8 cellular contexts compared by ENCODE assay signal in genomic region chr11:68460741-68461283, GRCh38. TPM values are rescaled to one million over a fixed set of nuclear protein-coding genes. Genes with fewer than 3 reads are reported as not detected.
A peak's percentile ranks its signal among the peaks of the same experiment; 100 is the strongest.
DNase-seq lines count a peak whose midpoint lies in the region; ATAC-seq, FAIRE-seq and TF ChIP-seq lines count a peak whose summit lies in the region.

A gene with protein sequence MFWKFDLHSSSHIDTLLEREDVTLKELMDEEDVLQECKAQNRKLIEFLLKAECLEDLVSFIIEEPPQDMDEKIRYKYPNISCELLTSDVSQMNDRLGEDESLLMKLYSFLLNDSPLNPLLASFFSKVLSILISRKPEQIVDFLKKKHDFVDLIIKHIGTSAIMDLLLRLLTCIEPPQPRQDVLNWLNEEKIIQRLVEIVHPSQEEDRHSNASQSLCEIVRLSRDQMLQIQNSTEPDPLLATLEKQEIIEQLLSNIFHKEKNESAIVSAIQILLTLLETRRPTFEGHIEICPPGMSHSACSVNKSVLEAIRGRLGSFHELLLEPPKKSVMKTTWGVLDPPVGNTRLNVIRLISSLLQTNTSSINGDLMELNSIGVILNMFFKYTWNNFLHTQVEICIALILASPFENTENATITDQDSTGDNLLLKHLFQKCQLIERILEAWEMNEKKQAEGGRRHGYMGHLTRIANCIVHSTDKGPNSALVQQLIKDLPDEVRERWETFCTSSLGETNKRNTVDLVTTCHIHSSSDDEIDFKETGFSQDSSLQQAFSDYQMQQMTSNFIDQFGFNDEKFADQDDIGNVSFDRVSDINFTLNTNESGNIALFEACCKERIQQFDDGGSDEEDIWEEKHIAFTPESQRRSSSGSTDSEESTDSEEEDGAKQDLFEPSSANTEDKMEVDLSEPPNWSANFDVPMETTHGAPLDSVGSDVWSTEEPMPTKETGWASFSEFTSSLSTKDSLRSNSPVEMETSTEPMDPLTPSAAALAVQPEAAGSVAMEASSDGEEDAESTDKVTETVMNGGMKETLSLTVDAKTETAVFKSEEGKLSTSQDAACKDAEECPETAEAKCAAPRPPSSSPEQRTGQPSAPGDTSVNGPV (plus strand): TSS chr11:68460752. CDS start chr11:68537665, 76,913 bp downstream.

- peaks cover 1 to 2% of the 10 kb centered on the region in 2 donors for H3K27me3 Mint-ChIP-seq in CD8-positive, alpha-beta memory T cell
- H3K27me3 Mint-ChIP-seq in IgD-negative memory B cell = no peaks in the 10 kb centered on the region

- no peak for TF ChIP-seq EP300 in HepG2 (IDR thresholded peaks at IDR 0.05; ENCODE audit: low read depth in 2 of 2, low read length in 2 of 2)
- TF ChIP-seq EP300 in HepG2 (CRISPR knock-in tag; IDR thresholded peaks at IDR 0.05; ENCODE audit: borderline replicate concordance) = no peak

- no peak for FAIRE-seq in HepG2 (lab: Jason Lieb, UNC)

- in situ Hi-C loops in HepG2 (cut with HindIII; ENCODE audit: extremely low pct_ligation_motif_present, low pct_unique_long_range_greater_than_20kb) = no loop called here

- H3K36me3 Mint-ChIP-seq in CD8-positive, alpha-beta memory T cell = peaks cover 0 to 19% (median 0%) of the 10 kb centered on the region in 3 donors
- no peaks in the 10 kb centered on the region for H3K36me3 Mint-ChIP-seq in IgD-negative memory B cell

- TF ChIP-seq RAD21 in HepG2 (CRISPR knock-in tag; IDR thresholded peaks at IDR 0.05) = peak; percentile 51; the same call in 1 of the 2 replicates

- peak within 1 kb of the TSS; percentile 79 for H3K4me3 ChIP-seq in CD8-positive, alpha-beta memory T cell (ENCODE audit: low read length)
- H3K4me3 ChIP-seq in cardiac fibroblast (replicated peaks in 1 of 2; ENCODE audit: low read depth in 2 of 2, low read length in 2 of 2) (peak within 1 kb of the TSS; percentile 75 to 78), HepG2 (replicated peaks in 1 of 3; ENCODE audit: insufficient read depth in 1 of 3, low read depth in 2 of 3, low read length in 3 of 3) (peak within 1 kb of the TSS; percentile 83 to 95 (median 94))

- H3K9me3 Mint-ChIP-seq in CD8-positive, alpha-beta memory T cell = no peaks in the 10 kb centered on the region
- H3K9me3 Mint-ChIP-seq in IgD-negative memory B cell = no peaks in the 10 kb centered on the region

- H3K4me3 Mint-ChIP-seq in CD8-positive, alpha-beta memory T cell = peak within 1 kb of the TSS; percentile 95 to 99 (median 97)
- H3K4me3 Mint-ChIP-seq in IgD-negative memory B cell = peak within 1 kb of the TSS; percentile 95 to 99 (median 99)

- H3K79me2 ChIP-seq in HepG2 (ENCODE audit: insufficient read depth, low read length) = peaks cover 48% of the 10 kb centered on the region

- H4K20me1 ChIP-seq in HepG2 (ENCODE audit: insufficient read depth, low read length) = peaks cover 41% of the 10 kb centered on the region

- no TSS peak for BruUV-seq in HepG2 (replicated peaks; lab: Mats Ljungman, UMichigan)

- intact Hi-C loops in HepG2 (cut with micrococcal nuclease; ENCODE audit: unreplicated experiment) = no loop called here

- H3K4me1 Mint-ChIP-seq in CD8-positive, alpha-beta memory T cell = peaks cover 40 to 53% (median 48%) of the 10 kb centered on the region in 3 donors
- peaks cover 34 to 38% (median 37%) of the 10 kb centered on the region in 3 donors for H3K4me1 Mint-ChIP-seq in IgD-negative memory B cell

- POLR2A ChIA-PET in CD8-positive, alpha-beta memory T cell (lab: Charles Lee) = interaction anchor here (0.6 to 1.0 kb wide), 4 partner anchors 16 to 382 kb away, joined by 3 to 5 read pairs (median 3); no protein-coding TSS in a partner anchor
- POLR2A ChIA-PET in HepG2 (lab: Yijun Ruan, JAX) = interaction anchor here (0.7 to 1.7 kb wide), 10 partner anchors 7 to 244 kb away, joined by 3 to 10 read pairs (median 4); partner anchors contain the start of gene C11orf24

- H3K4me2 ChIP-seq in HepG2 (ENCODE audit: low read depth, low read length) = peak within 1 kb of the TSS; percentile 98

- peaks cover 41% of the 10 kb centered on the region for H3K4me1 ChIP-seq in CD8-positive, alpha-beta memory T cell (ENCODE audit: insufficient read depth, low read length)
- H3K4me1 ChIP-seq in HepG2 (ENCODE audit: insufficient read depth, low read length) = peaks cover 79% of the 10 kb centered on the region

- ATAC-seq in GM21447 (IDR thresholded peaks at IDR 0.05; ENCODE audit: unreplicated experiment) = peak; percentile 39
- no peak; the same call in 2 of the 3 replicates for ATAC-seq in HepG2

- H3K36me3 ChIP-seq in CD8-positive, alpha-beta memory T cell (ENCODE audit: insufficient read depth, low read length) = no peaks in the 10 kb centered on the region
- no peaks in the 10 kb centered on the region; a peak in 1 of 5 replicates for H3K36me3 ChIP-seq in HepG2 (replicated peaks in 1 of 2; ENCODE audit: control insufficient read depth in 1 of 2, insufficient read depth in 2 of 2, low read length in 2 of 2)

- TF ChIP-seq CTCF in cardiac fibroblast (IDR thresholded peaks at IDR 0.05; ENCODE audit: low read depth, low read length) (no peak), HepG2 (CRISPR knock-in tag; IDR thresholded peaks at IDR 0.05) (no peak; the same call in 1 of the 2 replicates)

- CTCF ChIA-PET in CD8-positive, alpha-beta memory T cell (lab: Charles Lee) = interaction anchor here (1.1 kb wide), 1 partner anchor 10 kb away, joined by 4 read pairs; no protein-coding TSS in a partner anchor
- CTCF ChIA-PET in HepG2 (lab: Yijun Ruan, JAX; ENCODE audit: low intra/inter-chr PET ratio, low total read pairs) = no interaction called here

- H3K27me3 ChIP-seq in CD8-positive, alpha-beta memory T cell (ENCODE audit: insufficient read depth, low read length, poor library complexity, severe bottlenecking) = no peaks in the 10 kb centered on the region
- H3K27me3 ChIP-seq in HepG2 (ENCODE audit: control insufficient read depth in 1 of 2, insufficient read depth in 2 of 2, low read length in 2 of 2) = no peaks in the 10 kb centered on the region; a peak in 1 of 5 replicates

- H3K9ac ChIP-seq in HepG2 (ENCODE audit: insufficient read depth, low read depth, low read length) = peak within 1 kb of the TSS; percentile 96

- no peaks in the 10 kb centered on the region for H3K9me3 ChIP-seq in CD8-positive, alpha-beta memory T cell (ENCODE audit: low read length)
- H3K9me3 ChIP-seq in HepG2 (ENCODE audit: low read length) = no peaks in the 10 kb centered on the region

- peak; percentile 66 to 83 for TF ChIP-seq POLR2A in HepG2 (IDR thresholded peaks at IDR 0.05; ENCODE audit: insufficient read depth in 1 of 2, low read depth in 2 of 2, low read length in 2 of 2)

- 0% methylated on average over 1 of the region's 81 CpGs for WGBS in HepG2 (ENCODE audit: low lambda C conversion rate)

- DNase-seq in CD8-positive, alpha-beta memory T cell = no peak
- DNase-seq in cardiac fibroblast (ENCODE audit: low read depth in 2 of 2) (peak in 1 of 2 donors; percentile 37), HepG2 (ENCODE audit: low spot score) (no peak), substantia nigra (lab: John Stamatoyannopoulos, UW) (peak in 1 of 49 donors; percentile 81), NCI-H2196 treated with DMSO at 0.1 percent for 48 hours (lab: John Stamatoyannopoulos, UW; ENCODE audit: unreplicated experiment) (no peak), NCI-H1048 (lab: John Stamatoyannopoulos, UW) (no peak)

- peak within 1 kb of the TSS; percentile 95 for H3K27ac ChIP-seq in CD8-positive, alpha-beta memory T cell (ENCODE audit: low read depth, low read length)
- peak within 1 kb of the TSS; percentile 97 for H3K27ac ChIP-seq in HepG2 (ENCODE audit: extremely low read length, insufficient read depth, low read length)
- peak within 1 kb of the TSS; percentile 91 for H3K27ac ChIP-seq in substantia nigra (ENCODE audit: low read depth, low read length, poor library complexity, severe bottlenecking)

- H2AFZ ChIP-seq in HepG2 (ENCODE audit: low read length) = peak within 1 kb of the TSS; percentile 81

- H3K27ac Mint-ChIP-seq in CD8-positive, alpha-beta memory T cell = peak within 1 kb of the TSS; percentile 97 to 99 (median 98)
- H3K27ac Mint-ChIP-seq in IgD-negative memory B cell = peak within 1 kb of the TSS; percentile 99

TF ChIP-seq in HepG2, 621 proteins besides CTCF, POLR2A, EP300 and RAD21 (continues in another document):
- TF ChIP-seq ZNF607 (CRISPR knock-in tag; IDR thresholded peaks at IDR 0.05; ENCODE audit: borderline replicate concordance) (no peak), ZFY (CRISPR knock-in tag; IDR thresholded peaks at IDR 0.05) (peak; percentile 87), FOSL1 (CRISPR knock-in tag; IDR thresholded peaks at IDR 0.05; ENCODE audit: borderline replicate concordance) (no peak), ZNF546 (CRISPR knock-in tag; conservative IDR thresholded peaks at IDR 0.05) (peak; percentile 72; the same call in 1 of the 2 replicates), PHB2 (IDR thresholded peaks at IDR 0.05; ENCODE audit: partially characterized antibody) (no peak), ZBTB8A (CRISPR knock-in tag; IDR thresholded peaks at IDR 0.05; ENCODE audit: borderline replicate concordance, low read depth) (no peak)

RNA-seq across cellular contexts. Expression of the gene that starts here (rescaled TPM):
- 100 to 1,000 TPM; 118 to 119 TPM for total RNA-seq in CD8-positive, alpha-beta memory T cell
- 49.3 TPM for polyA plus RNA-seq in CD8-positive, alpha-beta memory T cell
- polyA plus RNA-seq in IgD-negative memory B cell = 41.1 TPM
- total RNA-seq in HepG2 (2016; rRNA removed; fragmentation: Illumina TruSeq; extraction: Trizol) = 83.4 and 116 TPM in 2 replicates
- 49.8 and 56.0 TPM in 2 replicates for total RNA-seq in HepG2 (2016; cell fraction: cytosol; rRNA removed; fragmentation: Illumina TruSeq; extraction: Trizol; ENCODE audit: low read depth)
- total RNA-seq in HepG2 (2016; cell fraction: insoluble cytoplasmic fraction; rRNA removed; fragmentation: Illumina TruSeq; extraction: Trizol) = 85.1 and 111 TPM in 2 replicates
- 37.5 and 46.3 TPM in 2 replicates for total RNA-seq in HepG2 (2016; cell fraction: membrane; rRNA removed; fragmentation: Illumina TruSeq; extraction: Trizol)
- total RNA-seq in HepG2 (2016; cell fraction: nucleus; rRNA removed; fragmentation: Illumina TruSeq; extraction: Trizol) = 111 and 115 TPM in 2 replicates
- polyA plus RNA-seq in HepG2 (2011; rRNA removed) = 30.9 and 41.2 TPM in 2 replicates
- polyA plus RNA-seq in HepG2 (2011; cell fraction: cytosol; rRNA removed) = 18.1 and 20.9 TPM in 2 replicates
- polyA plus RNA-seq in HepG2 (2011; cell fraction: nucleus; rRNA removed) = 63.6 and 74.5 TPM in 2 replicates
- 32.1 and 33.2 TPM in 2 replicates for polyA plus RNA-seq in HepG2 (2012)
- 1.3 and 1.9 TPM in 2 replicates for polyA plus RNA-seq in HepG2 (2016; cell fraction: cytosol; fragmentation: Illumina TruSeq; extraction: Trizol; ENCODE audit: low read depth)
- polyA plus RNA-seq in HepG2 (2016; cell fraction: insoluble cytoplasmic fraction; fragmentation: Illumina TruSeq; extraction: Trizol; ENCODE audit: low read depth) = 58.4 and 61.6 TPM in 2 replicates
- 5.5 and 6.1 TPM in 2 replicates for polyA plus RNA-seq in HepG2 (2016; cell fraction: membrane; fragmentation: Illumina TruSeq; extraction: Trizol; ENCODE audit: low read depth)
- polyA plus RNA-seq in HepG2 (2016; cell fraction: nucleus; fragmentation: Illumina TruSeq; extraction: Trizol; ENCODE audit: insufficient read depth, low read depth) = 79.2 and 84.2 TPM in 2 replicates
- 80.8 and 126 TPM in 2 replicates for polyA minus RNA-seq in HepG2 (2011; rRNA and poly(A)+ RNA removed; ENCODE audit: low replicate concordance)
- 50.9 and 56.9 TPM in 2 replicates for polyA minus RNA-seq in HepG2 (2011; cell fraction: cytosol; rRNA and poly(A)+ RNA removed)
- polyA minus RNA-seq in HepG2 (2011; cell fraction: nucleus; rRNA and poly(A)+ RNA removed) = 188 and 194 TPM in 2 replicates
